In the genomic region with DNA sequence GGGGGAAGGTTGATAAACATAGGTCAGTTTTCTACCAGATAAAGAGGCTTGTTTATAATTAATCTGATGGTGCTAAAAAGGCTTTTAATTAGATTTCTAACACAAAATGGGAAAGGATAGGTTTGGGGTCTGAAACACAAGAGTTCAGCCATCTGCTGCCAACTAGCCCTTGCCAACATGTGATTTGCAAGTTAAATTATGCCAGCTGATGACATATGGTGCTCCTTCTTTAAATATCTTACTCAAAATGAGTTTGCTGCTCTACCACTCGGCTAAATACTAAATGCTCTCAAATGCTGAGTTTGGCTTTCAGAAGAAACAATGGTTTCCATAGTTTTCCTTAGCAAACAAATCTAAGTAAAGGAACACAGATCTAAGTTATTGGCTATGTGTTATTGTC, we compare ENCODE assay signal across 21 cellular contexts.
"Had no signal": no experiment of that assay in that cellular context is flagged by ENCODE, and none has a peak within 500 bp of the region (broad histone marks: within the 10 kb centered on the region; RNA-seq: fewer than 3 reads in every experiment).

No MANE protein-coding gene starts in this region.

- H3K27me3 Mint-ChIP-seq: activated naive CD8-positive, alpha-beta T cell treated with anti-CD3 and anti-CD28 coated beads, Interleukin-2, amount 50 U/mL, for 24 hours had no signal

- H3K27ac Mint-ChIP-seq: activated naive CD8-positive, alpha-beta T cell treated with anti-CD3 and anti-CD28 coated beads, Interleukin-2, amount 50 U/mL, for 24 hours; activated T-helper 1 cell treated with anti-CD3 and anti-CD28 coated beads, Interleukin-12 subunit alpha, Interleukin-12 subunit beta, Interleukin-2, Interleukin-4 antibody, amounts not matched to agents 30 ng/mL and 10 ng/mL and 1 ng/mL, durations not matched to agents 14 hours and 24 hours and 36 hours; naive thymus-derived CD4-positive, alpha-beta T cell; neural progenitor cell; stimulated activated effector memory CD8-positive, alpha-beta T cell treated with anti-CD3 and anti-CD28 coated beads, Interleukin-12 subunit alpha, Interleukin-12 subunit beta, amount 100 ng/mL, for 72 hours had no signal

- H3K27ac ChIP-seq: body of pancreas, left lung, neural progenitor cell, right lobe of liver, skin epidermis, stomach, vagina had no signal

- H2AFZ ChIP-seq: neural progenitor cell had no signal

- H3K4me3 Mint-ChIP-seq: activated naive CD8-positive, alpha-beta T cell treated with anti-CD3 and anti-CD28 coated beads, Interleukin-2, amount 50 U/mL, for 24 hours; activated T-helper 1 cell treated with anti-CD3 and anti-CD28 coated beads, Interleukin-12 subunit alpha, Interleukin-12 subunit beta, Interleukin-2, Interleukin-4 antibody, amounts not matched to agents 30 ng/mL and 10 ng/mL and 1 ng/mL, durations not matched to agents 14 hours and 24 hours and 36 hours; naive thymus-derived CD4-positive, alpha-beta T cell; neural progenitor cell; stimulated activated effector memory CD8-positive, alpha-beta T cell treated with anti-CD3 and anti-CD28 coated beads, Interleukin-12 subunit alpha, Interleukin-12 subunit beta, amount 100 ng/mL, for 72 hours had no signal

- DNase-seq: activated CD4-positive, alpha-beta T cell treated with anti-CD3 and anti-CD28 coated beads for 1 hour; activated gamma-delta T cell; activated naive CD4-positive, alpha-beta T cell treated with anti-CD3 and anti-CD28 coated beads, Interleukin-2, amount 50 U/mL, for 16 hours; activated naive CD8-positive, alpha-beta T cell treated with anti-CD3 and anti-CD28 coated beads, Interleukin-2, amount 50 U/mL, for 24 hours; body of pancreas; effector memory CD4-positive, alpha-beta T cell; kidney glomerular epithelial cell; left lung; naive thymus-derived CD4-positive, alpha-beta T cell; posterior cingulate gyrus; right lobe of liver; stimulated activated CD4-positive, alpha-beta T cell treated with anti-CD3 and anti-CD28 coated beads, Interleukin-2, amount 100 ng/mL, for 24 hours; stomach; T-helper 9 cell; trophoblast cell had no signal

- H3K27me3 ChIP-seq: body of pancreas, left lung, neural progenitor cell, right lobe of liver, stomach, vagina had no signal

- H3K36me3 Mint-ChIP-seq: naive thymus-derived CD4-positive, alpha-beta T cell; neural progenitor cell; stimulated activated effector memory CD8-positive, alpha-beta T cell treated with anti-CD3 and anti-CD28 coated beads, Interleukin-12 subunit alpha, Interleukin-12 subunit beta, amount 100 ng/mL, for 72 hours had no signal

- ATAC-seq: activated naive CD8-positive, alpha-beta T cell treated with anti-CD3 and anti-CD28 coated beads, Interleukin-2, amount 50 U/mL, for 24 hours; body of pancreas; left lung; naive thymus-derived CD4-positive, alpha-beta T cell; right lobe of liver; stimulated activated effector memory CD8-positive, alpha-beta T cell treated with anti-CD3 and anti-CD28 coated beads, Interleukin-12 subunit alpha, Interleukin-12 subunit beta, amount 100 ng/mL, for 72 hours had no signal

- H3K4me2 ChIP-seq: neural progenitor cell had no signal

- H3K4me1 Mint-ChIP-seq: activated naive CD8-positive, alpha-beta T cell treated with anti-CD3 and anti-CD28 coated beads, Interleukin-2, amount 50 U/mL, for 24 hours; naive thymus-derived CD4-positive, alpha-beta T cell; neural progenitor cell; stimulated activated effector memory CD8-positive, alpha-beta T cell treated with anti-CD3 and anti-CD28 coated beads, Interleukin-12 subunit alpha, Interleukin-12 subunit beta, amount 100 ng/mL, for 72 hours had no signal

- H3K9me3 ChIP-seq: body of pancreas, left lung, right lobe of liver, stomach, vagina had no signal

- H3K36me3 ChIP-seq: left lung, neural progenitor cell, right lobe of liver, stomach, vagina had no signal

- H3K4me1 ChIP-seq: body of pancreas, left lung, neural progenitor cell, right lobe of liver, stomach, vagina had no signal

- H3K4me3 ChIP-seq: body of pancreas, left lung, lung, neural progenitor cell, right lobe of liver, skin epidermis, stomach, vagina had no signal

- H3K9ac ChIP-seq: neural progenitor cell had no signal

- H3K9me3 Mint-ChIP-seq: activated naive CD8-positive, alpha-beta T cell treated with anti-CD3 and anti-CD28 coated beads, Interleukin-2, amount 50 U/mL, for 24 hours; activated T-helper 1 cell treated with anti-CD3 and anti-CD28 coated beads, Interleukin-12 subunit alpha, Interleukin-12 subunit beta, Interleukin-2, Interleukin-4 antibody, amounts not matched to agents 30 ng/mL and 10 ng/mL and 1 ng/mL, durations not matched to agents 14 hours and 24 hours and 36 hours; naive thymus-derived CD4-positive, alpha-beta T cell; neural progenitor cell; stimulated activated effector memory CD8-positive, alpha-beta T cell treated with anti-CD3 and anti-CD28 coated beads, Interleukin-12 subunit alpha, Interleukin-12 subunit beta, amount 100 ng/mL, for 72 hours had no signal
